22 cellular contexts compared by ENCODE assay signal in the genomic region with DNA sequence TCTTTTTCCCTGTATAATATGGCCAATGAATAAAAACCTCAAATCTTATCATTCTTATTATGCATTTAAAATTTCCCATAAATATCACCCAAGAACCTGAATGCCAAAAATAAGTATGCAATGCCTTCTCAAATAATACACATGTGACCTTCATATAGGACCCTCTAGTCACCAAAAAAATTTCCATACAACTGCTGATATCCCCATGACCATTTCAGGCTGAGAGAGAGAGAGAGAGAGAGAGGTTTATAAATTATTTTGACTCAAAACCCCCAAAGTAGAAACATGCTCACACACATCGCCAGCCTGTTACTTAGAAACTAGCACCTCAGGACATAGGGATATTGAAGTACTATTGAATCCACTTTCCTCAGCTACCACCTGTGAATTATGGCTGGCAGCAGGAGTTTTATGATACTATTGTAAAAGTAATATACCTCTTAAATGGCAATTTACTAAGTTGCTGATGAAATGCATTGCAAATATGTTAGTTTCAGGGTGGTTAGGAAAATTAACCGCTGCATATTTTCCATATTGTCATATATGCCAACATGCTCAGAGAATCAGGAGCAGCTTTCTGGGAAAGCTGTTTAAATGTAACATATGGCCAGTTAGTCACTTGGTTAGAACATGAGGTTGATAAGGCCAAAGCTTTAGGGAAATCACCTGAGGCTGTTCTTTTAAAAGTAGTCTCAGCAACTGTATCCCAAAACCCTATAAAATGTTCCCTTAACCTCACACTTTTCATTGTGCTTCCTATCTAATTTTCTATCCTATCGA.
DNase-seq lines count a peak whose midpoint lies in the region; ATAC-seq and TF ChIP-seq lines count a peak whose summit lies in the region.
"Had no signal": no experiment of that assay in that cellular context is flagged by ENCODE, and none has a peak within 500 bp of the region (broad histone marks: within the 10 kb centered on the region; RNA-seq: fewer than 3 reads in every experiment).

No MANE protein-coding gene starts in this region.

- no peak overlapping the region for H2AFZ ChIP-seq in smooth muscle cell (ENCODE audit: low read depth)

- H3K9me3 Mint-ChIP-seq in activated naive CD8-positive, alpha-beta T cell treated with anti-CD3 and anti-CD28 coated beads, Interleukin-2, amount 50 U/mL, for 24 hours: peaks cover 21% of the 10 kb centered on the region
- H3K9me3 Mint-ChIP-seq in CD4-positive, alpha-beta T cell: peaks cover 4% of the 10 kb centered on the region

- 89% methylated on average over 3 of the region's 3 CpGs for WGBS in smooth muscle cell (ENCODE audit: low lambda C conversion rate)

- peaks cover 21% of the 10 kb centered on the region for H3K4me1 Mint-ChIP-seq in activated naive CD8-positive, alpha-beta T cell treated with anti-CD3 and anti-CD28 coated beads, Interleukin-2, amount 50 U/mL, for 24 hours
- no peaks in the 10 kb centered on the region for H3K4me1 Mint-ChIP-seq in CD4-positive, alpha-beta T cell (ENCODE audit: low read depth)
- H3K4me1 Mint-ChIP-seq: naive B cell had no signal

- H3K4me3 ChIP-seq in HEK293 (ENCODE audit: low read depth, low read length) (no peak overlapping the region), fibroblast of the aortic adventitia (ENCODE audit: low read depth, low read length) (no peak overlapping the region), smooth muscle cell (no peak overlapping the region)
- H3K4me3 ChIP-seq: Peyer's patch, thoracic aorta had no signal

- peak; percentile 83 for ATAC-seq in activated naive CD8-positive, alpha-beta T cell treated with anti-CD3 and anti-CD28 coated beads, Interleukin-2, amount 50 U/mL, for 24 hours
- ATAC-seq in CD4-positive, alpha-beta T cell (ENCODE audit: poor library complexity): no peak
- ATAC-seq: stimulated activated naive B cell treated with anti-CD40 and anti-IgM and Interleukin-4, amounts not matched to agents 10 μg/mL and 1 μg/mL and 100 μg/mL, for 72 hours had no signal

- H3K4me3 Mint-ChIP-seq in activated naive CD8-positive, alpha-beta T cell treated with anti-CD3 and anti-CD28 coated beads, Interleukin-2, amount 50 U/mL, for 24 hours: no peak overlapping the region
- H3K4me3 Mint-ChIP-seq in CD4-positive, alpha-beta T cell: no peak overlapping the region
- H3K4me3 Mint-ChIP-seq: activated CD4-positive, alpha-beta memory T cell treated with anti-CD3 and anti-CD28 coated beads for 36 hours; dendritic cell treated with granulocyte-macrophage colony-stimulating factor and Interleukin-4, amounts not matched to agents 40 ng/mL and 50 ng/mL, for 4 days; naive B cell; stimulated activated naive B cell treated with anti-CD40 and anti-IgM and Interleukin-4, amounts not matched to agents 10 μg/mL and 1 μg/mL and 100 μg/mL, for 72 hours had no signal

- H3K27ac ChIP-seq in HEK293 (ENCODE audit: extremely low read depth, low read depth, low read length) (no peak overlapping the region), smooth muscle cell (ENCODE audit: low read depth) (peak overlapping the region; percentile 53)
- H3K27ac ChIP-seq in CD4-positive, alpha-beta T cell (ENCODE audit: low read depth, low read length): no peak overlapping the region
- H3K27ac ChIP-seq: Peyer's patch, thoracic aorta had no signal

- CTCF ChIA-PET in HEK293 (lab: Yijun Ruan, JAX): interaction anchor here (0.7 kb wide), 1 partner anchor 113 kb away, joined by 4 read pairs; no protein-coding TSS in a partner anchor
- CTCF ChIA-PET in CD4-positive, alpha-beta T cell (lab: Charles Lee): no interaction called here

- H3K27ac Mint-ChIP-seq in activated naive CD8-positive, alpha-beta T cell treated with anti-CD3 and anti-CD28 coated beads, Interleukin-2, amount 50 U/mL, for 24 hours: peak overlapping the region; percentile 86
- no peak overlapping the region for H3K27ac Mint-ChIP-seq in CD4-positive, alpha-beta T cell
- H3K27ac Mint-ChIP-seq: activated CD4-positive, alpha-beta memory T cell treated with anti-CD3 and anti-CD28 coated beads for 36 hours; dendritic cell treated with granulocyte-macrophage colony-stimulating factor and Interleukin-4, amounts not matched to agents 40 ng/mL and 50 ng/mL, for 4 days; naive B cell; stimulated activated naive B cell treated with anti-CD40 and anti-IgM and Interleukin-4, amounts not matched to agents 10 μg/mL and 1 μg/mL and 100 μg/mL, for 72 hours had no signal

- peaks cover 5% of the 10 kb centered on the region for H3K27me3 Mint-ChIP-seq in activated naive CD8-positive, alpha-beta T cell treated with anti-CD3 and anti-CD28 coated beads, Interleukin-2, amount 50 U/mL, for 24 hours
- H3K27me3 Mint-ChIP-seq in CD4-positive, alpha-beta T cell: peaks cover 11% of the 10 kb centered on the region
- H3K27me3 Mint-ChIP-seq: stimulated activated naive B cell treated with anti-CD40 and anti-IgM and Interleukin-4, amounts not matched to agents 10 μg/mL and 1 μg/mL and 100 μg/mL, for 72 hours had no signal

- peak overlapping the region; percentile 3 for H3K4me2 ChIP-seq in smooth muscle cell

- intact Hi-C loops in CD4-positive, alpha-beta T cell (cut with DNase I, micrococcal nuclease): no loop called here

- H3K36me3 Mint-ChIP-seq in activated naive CD8-positive, alpha-beta T cell treated with anti-CD3 and anti-CD28 coated beads, Interleukin-2, amount 50 U/mL, for 24 hours (ENCODE audit: low read depth): no peaks in the 10 kb centered on the region
- H3K36me3 Mint-ChIP-seq in CD4-positive, alpha-beta T cell (ENCODE audit: low read depth): no peaks in the 10 kb centered on the region
- H3K36me3 Mint-ChIP-seq: activated CD4-positive, alpha-beta memory T cell treated with anti-CD3 and anti-CD28 coated beads for 36 hours; naive B cell; stimulated activated naive B cell treated with anti-CD40 and anti-IgM and Interleukin-4, amounts not matched to agents 10 μg/mL and 1 μg/mL and 100 μg/mL, for 72 hours had no signal

- peak overlapping the region; percentile 27 for H3K9ac ChIP-seq in smooth muscle cell (ENCODE audit: low read depth)

- TF ChIP-seq CTCF in HEK293 (tag by site-specific recombination; IDR thresholded peaks at IDR 0.05): no peak
- TF ChIP-seq CTCF in fibroblast of the aortic adventitia (IDR thresholded peaks at IDR 0.05; ENCODE audit: insufficient read depth, low read length): no peak
- no peak for TF ChIP-seq CTCF in smooth muscle cell (IDR thresholded peaks at IDR 0.05; ENCODE audit: borderline replicate concordance, insufficient read depth, poor library complexity, severe bottlenecking)
- no peak for TF ChIP-seq CTCF in CD4-positive, alpha-beta T cell (IDR thresholded peaks at IDR 0.05)

- POLR2A ChIA-PET in HEK293 (lab: Yijun Ruan, JAX): no interaction called here
- POLR2A ChIA-PET in CD4-positive, alpha-beta T cell (lab: Charles Lee): no interaction called here

- no peaks in the 10 kb centered on the region for H4K20me1 ChIP-seq in smooth muscle cell (ENCODE audit: low read depth)

- no peaks in the 10 kb centered on the region for H3F3A ChIP-seq in smooth muscle cell (ENCODE audit: low read depth)

- no peaks in the 10 kb centered on the region for H3K36me3 ChIP-seq in HEK293 (ENCODE audit: control insufficient read depth in 2 of 2, insufficient read depth in 1 of 2, low read length in 2 of 2)
- H3K36me3 ChIP-seq in smooth muscle cell (ENCODE audit: low read depth): peaks cover 4% of the 10 kb centered on the region
- H3K36me3 ChIP-seq: Peyer's patch, thoracic aorta had no signal

- H3K4me1 ChIP-seq in HEK293 (ENCODE audit: control insufficient read depth, insufficient read depth, low read length): no peaks in the 10 kb centered on the region
- H3K4me1 ChIP-seq in smooth muscle cell (ENCODE audit: low read depth): peaks cover 8% of the 10 kb centered on the region
- H3K4me1 ChIP-seq: Peyer's patch had no signal

- H3K79me2 ChIP-seq in smooth muscle cell (ENCODE audit: low read depth): peaks cover 3% of the 10 kb centered on the region

- H3K9me3 ChIP-seq in HEK293 (ENCODE audit: control insufficient read depth, insufficient read depth, low read depth, low read length) (no peaks in the 10 kb centered on the region), smooth muscle cell (replicated peaks; ENCODE audit: low read depth) (peaks cover 7% of the 10 kb centered on the region)
- H3K9me3 ChIP-seq in CD4-positive, alpha-beta T cell (ENCODE audit: control insufficient read depth, low read length): no peaks in the 10 kb centered on the region
- H3K9me3 ChIP-seq: Peyer's patch had no signal

- no peaks in the 10 kb centered on the region for H3K27me3 ChIP-seq in smooth muscle cell (ENCODE audit: low read depth)
- H3K27me3 ChIP-seq in CD4-positive, alpha-beta T cell (ENCODE audit: control insufficient read depth, insufficient read depth, low read length): no peaks in the 10 kb centered on the region
- H3K27me3 ChIP-seq: Peyer's patch had no signal

- no peak for DNase-seq in activated naive CD8-positive, alpha-beta T cell treated with anti-CD3 and anti-CD28 coated beads, Interleukin-2, amount 50 U/mL, for 24 hours
- DNase-seq in fibroblast of the aortic adventitia (ENCODE audit: low read depth) (peak; percentile 36), smooth muscle cell (lab: John Stamatoyannopoulos, UW; ENCODE audit: unreplicated experiment) (no peak), KG1 (lab: John Stamatoyannopoulos, UW) (no peak), inferior parietal cortex (ENCODE audit: extremely low spot score) (no peak)
- DNase-seq in CD4-positive, alpha-beta T cell: no peak
- DNase-seq: activated CD4-positive, alpha-beta memory T cell treated with anti-CD3 and anti-CD28 coated beads for 36 hours; activated CD4-positive, CD25-positive, alpha-beta regulatory T cell; amniotic stem cell; KBM-7; naive B cell; NCI-H1436 treated with DMSO at 0.1 percent for 48 hours; NCI-H2107; NCI-H510A; occipital lobe; Peyer's patch; retina; stimulated activated CD4-positive, alpha-beta T cell treated with anti-CD3 and anti-CD28 coated beads, Interleukin-4, amount 100 ng/mL, for 24 hours; stimulated activated naive B cell treated with anti-CD40 and anti-IgM and Interleukin-4, amounts not matched to agents 10 μg/mL and 1 μg/mL and 100 μg/mL, for 72 hours had no signal

TF ChIP-seq in HEK293, 187 proteins besides CTCF, POLR2A, EP300 and RAD21 (continues in another document):
- peak; percentile 46 for TF ChIP-seq FEZF1 (tag by site-specific recombination; IDR thresholded peaks at IDR 0.05)
- TF ChIP-seq ZNF184 (tag by site-specific recombination; IDR thresholded peaks at IDR 0.05): no peak
- TF ChIP-seq, protein P1, sequence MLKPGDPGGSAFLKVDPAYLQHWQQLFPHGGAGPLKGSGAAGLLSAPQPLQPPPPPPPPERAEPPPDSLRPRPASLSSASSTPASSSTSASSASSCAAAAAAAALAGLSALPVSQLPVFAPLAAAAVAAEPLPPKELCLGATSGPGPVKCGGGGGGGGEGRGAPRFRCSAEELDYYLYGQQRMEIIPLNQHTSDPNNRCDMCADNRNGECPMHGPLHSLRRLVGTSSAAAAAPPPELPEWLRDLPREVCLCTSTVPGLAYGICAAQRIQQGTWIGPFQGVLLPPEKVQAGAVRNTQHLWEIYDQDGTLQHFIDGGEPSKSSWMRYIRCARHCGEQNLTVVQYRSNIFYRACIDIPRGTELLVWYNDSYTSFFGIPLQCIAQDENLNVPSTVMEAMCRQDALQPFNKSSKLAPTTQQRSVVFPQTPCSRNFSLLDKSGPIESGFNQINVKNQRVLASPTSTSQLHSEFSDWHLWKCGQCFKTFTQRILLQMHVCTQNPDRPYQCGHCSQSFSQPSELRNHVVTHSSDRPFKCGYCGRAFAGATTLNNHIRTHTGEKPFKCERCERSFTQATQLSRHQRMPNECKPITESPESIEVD (tag by site-specific recombination; IDR thresholded peaks at IDR 0.05): peak; percentile 44; the same call in 1 of the 2 replicates
